ENCODE assay signal across 27 cellular contexts in genomic region chr4:15737255-15737654, GRCh38.
DNase-seq lines count a peak whose midpoint lies in the region; ATAC-seq and TF ChIP-seq lines count a peak whose summit lies in the region.
"Had no signal": no experiment of that assay in that cellular context is flagged by ENCODE, and none has a peak within 500 bp of the region (broad histone marks: within the 10 kb centered on the region; RNA-seq: fewer than 3 reads in every experiment).

No MANE protein-coding gene starts in this region.

- H3K27ac ChIP-seq in DND-41 (ENCODE audit: low read length), result peak overlapping the region; percentile 19
- H3K27ac ChIP-seq: Peyer's patch had no signal

- H3K27me3 ChIP-seq in DND-41 (ENCODE audit: insufficient read depth, low read length, poor library complexity), result no peaks in the 10 kb centered on the region
- H3K27me3 ChIP-seq: Peyer's patch had no signal

- no peak overlapping the region for H3K4me3 ChIP-seq in DND-41 (ENCODE audit: low read depth in 1 of 2, low read length in 2 of 2)
- no peak overlapping the region for H3K4me3 ChIP-seq in NB4 (ENCODE audit: low read depth, low read length)
- no peak overlapping the region for H3K4me3 ChIP-seq in choroid plexus epithelial cell (ENCODE audit: low read depth, low read length)
- H3K4me3 ChIP-seq: Peyer's patch had no signal

- no peaks in the 10 kb centered on the region for H4K20me1 ChIP-seq in DND-41 (ENCODE audit: insufficient read depth, low read length)

- TF ChIP-seq CTCF in DND-41 (IDR thresholded peaks at IDR 0.05; ENCODE audit: borderline replicate concordance, extremely low read depth, low read length, poor library complexity, severe bottlenecking) (peak; percentile 34), GM12872 (IDR thresholded peaks at IDR 0.05; ENCODE audit: insufficient read depth, low read depth, low read length) (peak; percentile 38; the same call in 1 of the 3 replicates), NB4 (IDR thresholded peaks at IDR 0.05; ENCODE audit: low read depth, low read length) (peak; percentile 13), choroid plexus epithelial cell (conservative IDR thresholded peaks at IDR 0.05; ENCODE audit: low read depth, low read length) (peak; percentile 4)

- H3K4me2 ChIP-seq in DND-41 (ENCODE audit: insufficient read depth, low read length), result no peak overlapping the region

- no peak for ATAC-seq in DND-41 (ENCODE audit: insufficient read depth, low read depth)
- no peak for ATAC-seq in HG02970 (IDR thresholded peaks at IDR 0.05; ENCODE audit: low FRiP score, unreplicated experiment)
- ATAC-seq: activated naive CD4-positive, alpha-beta T cell treated with anti-CD3 and anti-CD28 coated beads, Interleukin-2, amount 50 U/mL, for 72 hours; activated T-helper 17 cell treated with anti-CD3 and anti-CD28 coated beads, Interleukin-2, amount 50 U/mL, for 72 hours had no signal

- DNase-seq in DND-41 (no peak), NB4 (ENCODE audit: low read depth) (no peak), choroid plexus epithelial cell (ENCODE audit: low read depth) (no peak), GM19240 (ENCODE audit: insufficient read length, low spot score) (no peak), HK-2 (ENCODE audit: unreplicated experiment) (no peak)
- DNase-seq: activated CD4-positive, alpha-beta T cell treated with anti-CD3 and anti-CD28 coated beads, Interleukin-2, amount 50 U/mL, for 4 hours; CD4-positive, CD25-positive, alpha-beta regulatory T cell; central memory CD4-positive, alpha-beta T cell; EL; HCEC 1CT; Kasumi-1; kidney; naive B cell; NCI-H1694; NCI-H2171; NCI-H524; occipital lobe; Peyer's patch; SHP77 treated with DMSO at 0.1 percent for 48 hours; stimulated activated CD4-positive, alpha-beta T cell treated with anti-CD3 and anti-CD28 coated beads, Interleukin-15, amount 100 ng/mL, for 24 hours; stimulated activated naive CD4-positive, alpha-beta T cell treated with Interleukin-2 at 50 U/mL for 16 hours; SW 1271; T1000 had no signal

- no peak overlapping the region for H2AFZ ChIP-seq in DND-41 (ENCODE audit: low read depth, low read length)

- peaks cover 88% of the 10 kb centered on the region for H3K4me1 ChIP-seq in DND-41 (ENCODE audit: insufficient read depth, low read length)
- H3K4me1 ChIP-seq: Peyer's patch had no signal

- 0 out of 2 replicates have a peak, but pooled peaks cover 3% of the 10 kb centered on the region for H3K36me3 ChIP-seq in DND-41 (ENCODE audit: insufficient read depth, low read length)
- H3K36me3 ChIP-seq: Peyer's patch had no signal

- H3K9ac ChIP-seq in DND-41 (ENCODE audit: low read depth, low read length), result no peak overlapping the region

- peaks cover 39% of the 10 kb centered on the region for H3K79me2 ChIP-seq in DND-41 (ENCODE audit: insufficient read depth, low read length)

- no peak for TF ChIP-seq POLR2A in NB4 (IDR thresholded peaks at IDR 0.05; ENCODE audit: extremely low read depth, insufficient read length)

- H3K9me3 ChIP-seq in DND-41 (ENCODE audit: insufficient read depth, low read length, severe bottlenecking), result peaks cover 9% of the 10 kb centered on the region
- H3K9me3 ChIP-seq: Peyer's patch had no signal
